In the genomic region with DNA sequence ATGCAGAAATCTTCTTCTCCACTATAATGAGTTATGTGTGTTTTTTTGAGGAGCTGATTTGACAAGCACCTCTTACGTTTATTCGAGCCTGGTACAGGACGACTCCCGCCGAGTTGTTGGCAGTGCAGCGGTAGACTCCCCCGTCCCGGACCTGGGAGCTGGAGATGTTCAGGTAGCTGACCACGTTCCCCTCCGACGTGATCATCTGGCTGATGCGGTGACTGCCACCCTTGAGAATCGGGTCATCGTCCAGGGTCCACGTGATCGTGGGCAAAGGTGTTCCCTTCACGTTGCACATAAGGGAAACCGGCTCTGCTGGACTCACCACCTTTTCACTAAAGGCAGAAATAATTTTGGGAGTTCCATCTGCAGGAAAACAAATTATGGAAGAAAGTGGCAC, we compare ENCODE assay signal across 25 cellular contexts.
"Had no signal": no experiment of that assay in that cellular context is flagged by ENCODE, and none has a peak within 500 bp of the region (broad histone marks: within the 10 kb centered on the region; RNA-seq: fewer than 3 reads in every experiment).

No MANE protein-coding gene starts in this region.

- H3K9me3 ChIP-seq: esophagus squamous epithelium, gastrocnemius medialis, left lung, lower lobe of right lung, mucosa of descending colon had no signal

- H3K4me1 Mint-ChIP-seq: mesothelial cell of epicardium, naive B cell had no signal

- ATAC-seq: esophagus mucosa, gastrocnemius medialis, heart right ventricle, left lung, left ventricle myocardium superior, lower lobe of right lung, mucosa of descending colon had no signal

- H3K4me3 ChIP-seq: coronary artery, dorsolateral prefrontal cortex, esophagus squamous epithelium, gastrocnemius medialis, heart right ventricle, left lung, lower lobe of right lung, mucosa of descending colon had no signal

- H3K4me3 Mint-ChIP-seq: endodermal cell, mesothelial cell of epicardium, naive B cell had no signal

- H3K27me3 ChIP-seq: esophagus squamous epithelium, gastrocnemius medialis, left lung had no signal

- H3K27ac Mint-ChIP-seq: endodermal cell, mesothelial cell of epicardium, naive B cell had no signal

- H3K36me3 ChIP-seq: esophagus squamous epithelium, gastrocnemius medialis, heart right ventricle, left lung, lower lobe of right lung had no signal

- H3K27me3 Mint-ChIP-seq: naive B cell had no signal

- H3K4me1 ChIP-seq: esophagus squamous epithelium, gastrocnemius medialis, heart right ventricle, left lung, lower lobe of right lung had no signal

- H3K27ac ChIP-seq: coronary artery, dorsolateral prefrontal cortex, epithelial cell of prostate, esophagus squamous epithelium, gastrocnemius medialis, heart right ventricle, left lung, lower lobe of right lung had no signal

- DNase-seq: dermis blood vessel endothelial cell; dorsolateral prefrontal cortex; effector CD4-positive, alpha-beta T cell; effector memory CD4-positive, alpha-beta T cell; endodermal cell; erythroblast; esophagus squamous epithelium; foreskin fibroblast; foreskin melanocyte; gastrocnemius medialis; glutamatergic neuron; head of caudate nucleus; heart right ventricle; hippocampal formation; left cardiac atrium; left ventricle myocardium superior; lower lobe of right lung; mesenchymal stem cell; mucosa of descending colon; naive B cell had no signal

- H3K36me3 Mint-ChIP-seq: mesothelial cell of epicardium, naive B cell had no signal
